Comparison of ENCODE assay signal across 8 cellular contexts in genomic region chr14:70073924-70074566, GRCh38.
A peak's percentile ranks its signal among the peaks of the same experiment; 100 is the strongest.
DNase-seq lines count a peak whose midpoint lies in the region; ATAC-seq, FAIRE-seq and TF ChIP-seq lines count a peak whose summit lies in the region.

No MANE protein-coding gene starts in this region.

- TF ChIP-seq POLR2A in A549 (IDR thresholded peaks at IDR 0.05; ENCODE audit: low read length) (no peak), H1 (IDR thresholded peaks at IDR 0.05; ENCODE audit: control extremely low read depth in 1 of 2, low read depth in 2 of 2, low read length in 2 of 2) (no peak)

- no peak overlapping the region for H3K14ac ChIP-seq in H1 (ENCODE audit: insufficient read length)

- no peak overlapping the region for H2BK12ac ChIP-seq in H1 (ENCODE audit: low read depth, low read length)

- no peaks in the 10 kb centered on the region for H3K79me1 ChIP-seq in H1 (ENCODE audit: low read depth, low read length)

- H3K4me3 ChIP-seq in A549 (no peak overlapping the region), GM12875 (ENCODE audit: low read depth, low read length) (no peak overlapping the region), H1 (ENCODE audit: extremely low read depth in 1 of 4, insufficient read depth in 2 of 4, low read depth in 3 of 4, low read length in 4 of 4) (no peak overlapping the region), mucosa of descending colon (no peak overlapping the region)

- no peaks in the 10 kb centered on the region for H3K9me3 ChIP-seq in A549
- no peaks in the 10 kb centered on the region for H3K9me3 ChIP-seq in H1 (ENCODE audit: insufficient read depth in 2 of 2, low read depth in 1 of 2, low read length in 1 of 2)
- no peaks in the 10 kb centered on the region for H3K9me3 ChIP-seq in mucosa of descending colon

- TF ChIP-seq EP300 in A549 (IDR thresholded peaks at IDR 0.05) (no peak), H1 (IDR thresholded peaks at IDR 0.05; ENCODE audit: borderline replicate concordance in 1 of 2, low read depth in 2 of 2, low read length in 2 of 2) (no peak)

- H3K9ac ChIP-seq in H1 (replicated peaks in 1 of 4; ENCODE audit: extremely low read depth in 1 of 4, low read depth in 3 of 4, low read length in 3 of 4): no peak overlapping the region

- H3K27ac ChIP-seq in A549: peak overlapping the region; percentile 55 to 58; a peak in 5 of 6 replicates
- H3K27ac ChIP-seq in H1 (ENCODE audit: low read depth, low read length): no peak overlapping the region

- no peak overlapping the region for H3K23ac ChIP-seq in H1 (ENCODE audit: insufficient read length)

- no peaks in the 10 kb centered on the region for H3K36me3 ChIP-seq in H1 (ENCODE audit: control insufficient read depth in 2 of 4, insufficient read depth in 4 of 4, low read length in 3 of 4)
- no peaks in the 10 kb centered on the region for H3K36me3 ChIP-seq in mucosa of descending colon (ENCODE audit: low read depth)

- H4K20me1 ChIP-seq in H1 (replicated peaks in 1 of 2; ENCODE audit: control insufficient read depth in 1 of 2, insufficient read depth in 2 of 2, low read length in 2 of 2): no peaks in the 10 kb centered on the region

- no peak overlapping the region for H2BK5ac ChIP-seq in H1 (ENCODE audit: low read depth, low read length)

- H4K8ac ChIP-seq in H1 (ENCODE audit: extremely low read depth, insufficient read depth, low read length): no peak overlapping the region

- H3K56ac ChIP-seq in H1 (replicated peaks; ENCODE audit: insufficient read length, low read depth, low read length): no peak overlapping the region

- H2AFZ ChIP-seq in H1 (ENCODE audit: low read length): no peak overlapping the region

- TF ChIP-seq RAD21 in A549 (conservative IDR thresholded peaks at IDR 0.05 in 1 of 2, IDR thresholded peaks at IDR 0.05 in 1 of 2) (peak; percentile 89 to 95), H1 (IDR thresholded peaks at IDR 0.05 in 1 of 2, conservative IDR thresholded peaks at IDR 0.05 in 1 of 2; ENCODE audit: low read depth in 2 of 2, low read length in 2 of 2) (peak; percentile 83 to 92)

- H3K4ac ChIP-seq in H1 (replicated peaks; ENCODE audit: insufficient read length, low read depth, low read length): no peak overlapping the region

- TF ChIP-seq CTCF in A549 (IDR thresholded peaks at IDR 0.05) (peak; percentile 95), GM12875 (IDR thresholded peaks at IDR 0.05; ENCODE audit: borderline replicate concordance, insufficient read depth, low read depth, low read length) (peak; percentile 88), H1 (IDR thresholded peaks at IDR 0.05; ENCODE audit: control extremely low read depth in 1 of 3, insufficient read depth in 1 of 3, low read depth in 1 of 3, low read length in 3 of 3) (peak; percentile 93 to 97 (median 97)), mucosa of descending colon (IDR thresholded peaks at IDR 0.05) (peak; percentile 72)

- intact Hi-C loops in mucosa of descending colon (cut with DNase I, micrococcal nuclease): no loop called here

- FAIRE-seq in A549 (lab: Jason Lieb, UNC) (peak; percentile 54), H1 (lab: Jason Lieb, UNC) (peak; percentile 85)

- DNase-seq in A549 (ENCODE audit: low read depth in 1 of 2, low spot score in 1 of 2) (peak; percentile 85), NCI-H2107 treated with DMSO at 0.1 percent for 48 hours (lab: John Stamatoyannopoulos, UW; ENCODE audit: unreplicated experiment) (peak; percentile 75), H1 (ENCODE audit: low read depth in 1 of 2, low spot score in 2 of 2) (peak; percentile 21 to 87), mucosa of descending colon (peak; percentile 53 to 82 (median 63)), superior temporal gyrus (ENCODE audit: extremely low spot score) (peak; percentile 81)
- DNase-seq in activated CD4-positive, CD25-positive, alpha-beta regulatory T cell (lab: John Stamatoyannopoulos, UW): peak in 3 of 4 experiments; percentile 3 to 17 (median 15)

- no peak overlapping the region for H4K91ac ChIP-seq in H1 (replicated peaks; ENCODE audit: insufficient read length, low read length)

- H2AK5ac ChIP-seq in H1 (ENCODE audit: low read depth, low read length): no peak overlapping the region

- POLR2A ChIA-PET in A549 (lab: Yijun Ruan, JAX): interaction anchor here (1.1 kb wide), 1 partner anchor 254 kb away, joined by 3 read pairs; no protein-coding TSS in a partner anchor
- POLR2A ChIA-PET in H1 (lab: Charles Lee; ENCODE audit: partially characterized antibody): no interaction called here

- peaks cover 14% of the 10 kb centered on the region for H3K4me1 ChIP-seq in A549
- H3K4me1 ChIP-seq in H1 (replicated peaks in 1 of 4; ENCODE audit: control insufficient read depth in 3 of 4, insufficient read depth in 4 of 4, low read length in 3 of 4): peaks cover 0 to 6% (median 0%) of the 10 kb centered on the region in 4 experiments; a peak in 3 of 7 replicates
- H3K4me1 ChIP-seq in mucosa of descending colon (ENCODE audit: low read depth): no peaks in the 10 kb centered on the region

- H3K23me2 ChIP-seq in H1 (ENCODE audit: low read depth, low read length): 0 out of 2 replicates have a peak, but pooled peaks cover 2% of the 10 kb centered on the region

- ATAC-seq in A549 (peak; percentile 97 to 99), mucosa of descending colon (peak; percentile 94), GM19328 (IDR thresholded peaks at IDR 0.05; ENCODE audit: unreplicated experiment) (no peak)

- no peak overlapping the region for H2BK120ac ChIP-seq in H1 (replicated peaks; ENCODE audit: low read depth, low read length)

- no peaks in the 10 kb centered on the region for H3K79me2 ChIP-seq in H1 (ENCODE audit: control insufficient read depth in 1 of 2, insufficient read depth in 2 of 2, low read length in 2 of 2)

- WGBS in A549 (ENCODE audit: missing lambda C conversion rate): 34% methylated on average over 3 of the region's 3 CpGs
- WGBS in H1 (ENCODE audit: extremely low coverage in 1 of 2, insufficient coverage in 1 of 2, insufficient read length in 1 of 2, insufficient replicate concordance in 2 of 2, low coverage in 1 of 2, low lambda C conversion rate in 2 of 2, missing lambda C conversion rate in 1 of 2), 2 experiments: 67% methylated on average over 3 of the region's 3 CpGs; no CpG with 5 or more reads in 1 of the 2 experiments

- no peak overlapping the region for H3K18ac ChIP-seq in H1 (ENCODE audit: extremely low read depth, low read length)

- H3K4me2 ChIP-seq in A549 (no peak overlapping the region), H1 (ENCODE audit: insufficient read depth in 1 of 2, low read depth in 2 of 2, low read length in 2 of 2) (no peak overlapping the region)

- H2BK20ac ChIP-seq in H1 (ENCODE audit: low read length): no peak overlapping the region

- H3K27me3 ChIP-seq in H1 (replicated peaks in 1 of 4; ENCODE audit: control insufficient read depth in 3 of 4, extremely low read depth in 1 of 4, insufficient read depth in 3 of 4, low read length in 3 of 4): no peaks in the 10 kb centered on the region

- H2BK15ac ChIP-seq in H1 (ENCODE audit: low read length): no peak overlapping the region

- CTCF ChIA-PET in A549 (lab: Yijun Ruan, JAX): interaction anchor here (0.5 to 6.2 kb wide), 67 partner anchors 10 to 1115 kb away, joined by 3 to 101 read pairs (median 4); no protein-coding TSS in a partner anchor
- CTCF ChIA-PET in H1 (lab: Charles Lee; ENCODE audit: partially characterized antibody): interaction anchor here (0.7 to 6.5 kb wide), 50 partner anchors 10 to 347 kb away, joined by 3 to 80 read pairs (median 4); no protein-coding TSS in a partner anchor

- no peak overlapping the region for H4K5ac ChIP-seq in H1 (ENCODE audit: insufficient read length, low read depth, low read length)

TF ChIP-seq in A549, 52 proteins besides CTCF, POLR2A, EP300 and RAD21:
- TF ChIP-seq PHF8 (IDR thresholded peaks at IDR 0.05; ENCODE audit: borderline replicate concordance, low read depth) (no peak), CEBPB (IDR thresholded peaks at IDR 0.05) (peak; percentile 98), TFCP2L1 (CRISPR knock-in tag; IDR thresholded peaks at IDR 0.05) (no peak), SMC3 (IDR thresholded peaks at IDR 0.05) (peak; percentile 99), GATA3 (IDR thresholded peaks at IDR 0.05; ENCODE audit: borderline replicate concordance) (no peak), NFE2L2 (conservative IDR thresholded peaks at IDR 0.05; ENCODE audit: low read length) (no peak), MAX (IDR thresholded peaks at IDR 0.05) (no peak)

TF ChIP-seq in H1, 55 proteins besides CTCF, POLR2A, EP300 and RAD21:
- TF ChIP-seq CEBPB (IDR thresholded peaks at IDR 0.05; ENCODE audit: low read depth, low read length) (peak; percentile 100), MAX (IDR thresholded peaks at IDR 0.05) (peak; percentile 35; the same call in 1 of the 2 replicates), TAF7 (optimal IDR thresholded peaks at IDR 0.05; ENCODE audit: borderline replicate concordance, low read depth, low read length) (no peak)

Comparison
In these comparisons a context has a peak if more than half of its experiments do, and no peak if none do; other contexts are left out.
1. DNase-seq: peak in every context shown above with its lines; median percentile 85 in A549; 81 in superior temporal gyrus; 75 in NCI-H2107 treated with DMSO at 0.1 percent for 48 hours; 63 in mucosa of descending colon; 54 in H1; 15 in activated CD4-positive, CD25-positive, alpha-beta regulatory T cell.
2. Of the 18 proteins assayed by ChIP-seq in both H1 and A549: peak only in H1: MAX; only in A549: none; in both: CEBPB, CTCF and RAD21; in neither: 14.